33 cellular contexts compared by ENCODE assay signal in genomic region chr3:66104535-66104934, GRCh38.
"Had no signal": no experiment of that assay in that cellular context is flagged by ENCODE, and none has a peak within 500 bp of the region (broad histone marks: within the 10 kb centered on the region; RNA-seq: fewer than 3 reads in every experiment).

No MANE protein-coding gene starts in this region.

- H3K9me3 ChIP-seq: adrenal gland, Peyer's patch, SJSA1 had no signal

- H3K27ac ChIP-seq: adrenal gland, KMS-11, Peyer's patch, SJSA1, VCaP had no signal

- H3K36me3 ChIP-seq: adrenal gland, Peyer's patch, SJSA1 had no signal

- H3K4me1 ChIP-seq: adrenal gland, Peyer's patch had no signal

- H3K9ac ChIP-seq: KMS-11 had no signal

- ATAC-seq: activated naive CD4-positive, alpha-beta T cell treated with anti-CD3 and anti-CD28 coated beads, Interleukin-2, amount 50 U/mL, for 72 hours; activated T-cell treated with anti-CD3 and anti-CD28 coated beads, Interleukin-2, amount 50 U/mL, for 4 hours; PC-3 had no signal

- H3K4me2 ChIP-seq: KMS-11 had no signal

- H3K27me3 ChIP-seq: adrenal gland, Peyer's patch, SJSA1 had no signal

- H3K4me3 ChIP-seq: adrenal gland, Peyer's patch, SJSA1 had no signal

- DNase-seq: activated B cell treated with CpG ODN at 0.5 μM for 24 hours; activated CD4-positive, alpha-beta memory T cell treated with anti-CD3 and anti-CD28 coated beads for 36 hours; activated CD4-positive, alpha-beta T cell treated with anti-CD3 and anti-CD28 coated beads for 4 hours; activated CD4-positive, alpha-beta T cell treated with anti-CD3 and anti-CD28 coated beads, Interleukin-2, amount 50 U/mL, for 1 hour; activated CD4-positive, CD25-positive, alpha-beta regulatory T cell treated with anti-CD3 and anti-CD28 coated beads, Interleukin-2, amount 50 U/mL, for 72 hours; activated CD8-positive, alpha-beta memory T cell treated with anti-CD3 and anti-CD28 coated beads, Interleukin-2, amount 50 U/mL, for 4 hours; activated gamma-delta T cell treated with Interleukin-2 at 50 U/mL for 16 hours; activated naive CD4-positive, alpha-beta T cell treated with anti-CD3 and anti-CD28 coated beads for 36 hours; activated T-cell treated with anti-CD3 and anti-CD28 coated beads for 4 hours; activated T-cell treated with anti-CD3 and anti-CD28 coated beads, Interleukin-2, amount 50 U/mL, for 4 hours; adrenal gland; central memory CD4-positive, alpha-beta T cell; NCI-H1048; NCI-H1105 treated with DMSO at 0.1 percent for 48 hours; NCI-H1436; NCI-H1694; NCI-H1930; NCI-H345; NCI-H526; NCI-H748 treated with DMSO at 0.1 percent for 48 hours; NK-92 treated with Interleukin-12 subunit alpha and Interleukin-12 subunit beta, amount 100 ng/mL, for 24 hours; PC-3; Peyer's patch; RPMI8226; SHP77 treated with DMSO at 0.1 percent for 48 hours; SW 1271; T-helper 1 cell; T-helper 2 cell; T-helper 9 cell had no signal
